ENCODE assay signal across 9 cellular contexts in genomic region chr1:228455715-228456114, GRCh38. TPM values are rescaled to one million over a fixed set of nuclear protein-coding genes. Genes with fewer than 3 reads are reported as not detected.
A peak's percentile ranks its signal among the peaks of the same experiment; 100 is the strongest.
DNase-seq lines count a peak whose midpoint lies in the region; ATAC-seq, FAIRE-seq and TF ChIP-seq lines count a peak whose summit lies in the region.
"Had no signal": no experiment of that assay in that cellular context is flagged by ENCODE, and none has a peak within 500 bp of the region (broad histone marks: within the 10 kb centered on the region; RNA-seq: fewer than 3 reads in every experiment).

No MANE protein-coding gene starts in this region.

- peak overlapping the region; percentile 50 for H3K27ac Mint-ChIP-seq in T-helper 2 cell treated with Interferon-gamma antibody and Interleukin-4, amounts not matched to agents 5 μg/mL and 100 μg/mL, for 36 hours

- H3K4me1 ChIP-seq in spleen = peaks cover 13 to 62% (median 41%) of the 10 kb centered on the region in 6 donors

- H3K36me3 Mint-ChIP-seq in T-helper 2 cell treated with Interferon-gamma antibody and Interleukin-4, amounts not matched to agents 5 μg/mL and 100 μg/mL, for 36 hours (ENCODE audit: low read depth) = peaks cover 17% of the 10 kb centered on the region

- H3K9me3 Mint-ChIP-seq in T-helper 2 cell treated with Interferon-gamma antibody and Interleukin-4, amounts not matched to agents 5 μg/mL and 100 μg/mL, for 36 hours = no peaks in the 10 kb centered on the region

- H3K36me3 ChIP-seq in spleen = peaks cover 0 to 8% (median 0%) of the 10 kb centered on the region in 6 donors

- no peak for FAIRE-seq in frontal cortex (lab: Jason Lieb, UNC)

- DNase-seq in AG10803 (ENCODE audit: low read depth) (no peak), GDM1 (lab: John Stamatoyannopoulos, UW) (peak; percentile 11), fibroblast of villous mesenchyme (ENCODE audit: low read depth) (peak; percentile 28), DMS79 treated with DMSO at 0.1 percent for 48 hours (lab: John Stamatoyannopoulos, UW) (no peak), spleen (no peak), frontal cortex (ENCODE audit: low spot score in 2 of 2) (no peak)
- DNase-seq in T-helper 2 cell treated with Interferon-gamma antibody and Interleukin-4, amounts not matched to agents 5 μg/mL and 100 μg/mL, for 36 hours (ENCODE audit: low spot score) = no peak
- DNase-seq: T-helper 17 cell had no signal

- no peak for TF ChIP-seq POLR2A in spleen (IDR thresholded peaks at IDR 0.05)

- H3K27me3 ChIP-seq in spleen (replicated peaks in 1 of 7) = peaks cover 0 to 41% (median 0%) of the 10 kb centered on the region in 7 donors

- H3K4me3 ChIP-seq in AG10803 (ENCODE audit: low read length) (no peak overlapping the region), fibroblast of villous mesenchyme (ENCODE audit: low read depth, low read length) (peak overlapping the region; percentile 31), spleen (no peak overlapping the region)

- H3K4me1 Mint-ChIP-seq in T-helper 2 cell treated with Interferon-gamma antibody and Interleukin-4, amounts not matched to agents 5 μg/mL and 100 μg/mL, for 36 hours (ENCODE audit: low read depth) = peaks cover 30% of the 10 kb centered on the region

- peak overlapping the region in 4 of 8 donors; percentile 88 to 95 (median 90) for H3K27ac ChIP-seq in spleen

- intact Hi-C loops in spleen (cut with DNase I; ENCODE audit: low total_unique reads) = no loop called here

- H3K4me3 Mint-ChIP-seq in T-helper 2 cell treated with Interferon-gamma antibody and Interleukin-4, amounts not matched to agents 5 μg/mL and 100 μg/mL, for 36 hours = peak overlapping the region; percentile 67

- WGBS in spleen, 5 donors = 20 to 38% (median 29%) methylated on average over 1 of the region's 1 CpG

- TF ChIP-seq CTCF in AG10803 (conservative IDR thresholded peaks at IDR 0.05; ENCODE audit: low read length) = peak; percentile 33; the same call in 1 of the 2 replicates
- peak; percentile 36 for TF ChIP-seq CTCF in fibroblast of villous mesenchyme (IDR thresholded peaks at IDR 0.05; ENCODE audit: insufficient read depth, low read depth, low read length)
- peak in 2 of 11 experiments; percentile 8 to 24 for TF ChIP-seq CTCF in spleen (IDR thresholded peaks at IDR 0.05 in 8 of 11, conservative IDR thresholded peaks at IDR 0.05 in 3 of 11)

- ATAC-seq in GM21360 (IDR thresholded peaks at IDR 0.05; ENCODE audit: unreplicated experiment) = no peak
- ATAC-seq: T-helper 17 cell had no signal

- peaks cover 2% of the 10 kb centered on the region for H3K27me3 Mint-ChIP-seq in T-helper 2 cell treated with Interferon-gamma antibody and Interleukin-4, amounts not matched to agents 5 μg/mL and 100 μg/mL, for 36 hours (ENCODE audit: low read depth)

- H3K9me3 ChIP-seq in spleen = no peaks in the 10 kb centered on the region

RNA-seq across cellular contexts. Expression of gene RNF187, which starts 31.5 kb away (rescaled TPM):
- total RNA-seq in fibroblast of villous mesenchyme (41.9 and 57.3 TPM in 2 replicates), spleen (100 to 1,000 TPM in 2 of 7 donors, 10 to 100 TPM in 5; 38.9 to 118 (median 83.8) TPM), frontal cortex (72.2 TPM)
- 10 to 100 TPM; 21.4 to 44.9 (median 30.7) TPM for polyA plus RNA-seq in spleen

RNA-seq across cellular contexts. Expression of gene TRIM17, which starts 39.1 kb away (rescaled TPM):
- under 0.01 and 0.43 TPM in 2 replicates for total RNA-seq in fibroblast of villous mesenchyme
- 1 to 10 TPM; 3.5 to 7.1 (median 5.4) TPM for total RNA-seq in spleen
- 1 to 10 TPM in 1 of 3 donors, under 1 TPM in 2; 0.36 to 4.0 (median 0.96) TPM for polyA plus RNA-seq in spleen
- total RNA-seq in frontal cortex = 1.6 TPM

RNA-seq across cellular contexts. Expression of gene TRIM11, which starts 49.1 kb away (rescaled TPM):
- total RNA-seq in fibroblast of villous mesenchyme (20.7 and 21.9 TPM in 2 replicates), spleen (10 to 100 TPM; 33.4 to 49.4 (median 39.8) TPM), frontal cortex (14.3 TPM)
- 10 to 100 TPM; 14.1 to 26.8 (median 20.7) TPM for polyA plus RNA-seq in spleen

Comparison
In these comparisons a context has a peak if more than half of its experiments do, and no peak if none do; other contexts are left out.
1. DNase-seq: peak in GDM1 (single experiment) and fibroblast of villous mesenchyme (single experiment); none in AG10803 (single experiment), T-helper 2 cell treated with Interferon-gamma antibody and Interleukin-4, amounts not matched to agents 5 μg/mL and 100 μg/mL, for 36 hours (single experiment), DMS79 treated with DMSO at 0.1 percent for 48 hours (single experiment), spleen (single experiment) and frontal cortex (0 of 2).